Comparison of ENCODE assay signal across 8 cellular contexts in genomic region chr11:59669611-59670009, GRCh38. TPM values are rescaled to one million over a fixed set of nuclear protein-coding genes. Genes with fewer than 3 reads are reported as not detected.
DNase-seq lines count a peak whose midpoint lies in the region; ATAC-seq and TF ChIP-seq lines count a peak whose summit lies in the region.

No MANE protein-coding gene starts in this region.

- H3K4me3 Mint-ChIP-seq in CD8-positive, alpha-beta memory T cell, result peak overlapping the region; percentile 96 to 99 (median 98)

- ATAC-seq in HG02610 (IDR thresholded peaks at IDR 0.05; ENCODE audit: unreplicated experiment), result peak; percentile 6
- ATAC-seq in activated naive CD4-positive, alpha-beta T cell treated with anti-CD3 and anti-CD28 coated beads, Interleukin-2, amount 50 U/mL, for 72 hours, result no peak
- ATAC-seq in heart left ventricle, result peak; percentile 7 to 51 (median 38)

- 8 to 10% (median 10%) methylated on average over 19 to 22 of the region's 22 CpGs for WGBS in heart left ventricle, 4 donors

- peak in 2 of 12 donors; percentile 7 to 11 for TF ChIP-seq CTCF in heart left ventricle (IDR thresholded peaks at IDR 0.05)

- POLR2A ChIA-PET in CD8-positive, alpha-beta memory T cell (lab: Charles Lee), result interaction anchor here (0.6 to 2.7 kb wide), 9 partner anchors 53 to 498 kb away, joined by 3 to 59 read pairs (median 7); partner anchors contain the start of genes OSBP and STX3

- H3K4me3 ChIP-seq in CD8-positive, alpha-beta memory T cell (ENCODE audit: low read length), result peak overlapping the region; percentile 72
- H3K4me3 ChIP-seq in heart left ventricle, result peak overlapping the region; percentile 40 to 99 (median 90)

- peak overlapping the region; percentile 97 for H3K27ac ChIP-seq in CD8-positive, alpha-beta memory T cell (ENCODE audit: low read depth, low read length)
- peak overlapping the region; percentile 82 to 99 (median 94) for H3K27ac ChIP-seq in heart left ventricle

- H3K36me3 ChIP-seq in CD8-positive, alpha-beta memory T cell (ENCODE audit: insufficient read depth, low read length), result peaks cover 12% of the 10 kb centered on the region
- H3K36me3 ChIP-seq in heart left ventricle, result peaks cover 0 to 25% (median 22%) of the 10 kb centered on the region in 9 donors

- H3K9me3 Mint-ChIP-seq in CD8-positive, alpha-beta memory T cell, result no peaks in the 10 kb centered on the region
- no peaks in the 10 kb centered on the region for H3K9me3 Mint-ChIP-seq in activated naive CD4-positive, alpha-beta T cell treated with anti-CD3 and anti-CD28 coated beads, Interleukin-2, amount 50 U/mL, for 72 hours

- no peaks in the 10 kb centered on the region for H3K9me3 ChIP-seq in CD8-positive, alpha-beta memory T cell (ENCODE audit: low read length)
- H3K9me3 ChIP-seq in heart left ventricle, result no peaks in the 10 kb centered on the region

- CTCF ChIA-PET in CD8-positive, alpha-beta memory T cell (lab: Charles Lee), result interaction anchor here (0.7 to 2.3 kb wide), 13 partner anchors 10 to 120 kb away, joined by 3 to 14 read pairs (median 4); partner anchors contain the start of genes OSBP and STX3

- no peak for DNase-seq in CD8-positive, alpha-beta memory T cell
- DNase-seq in activated naive CD4-positive, alpha-beta T cell treated with anti-CD3 and anti-CD28 coated beads, Interleukin-2, amount 50 U/mL, for 72 hours (ENCODE audit: low spot score in 2 of 2), result no peak
- peak; percentile 35 to 67 (median 38) for DNase-seq in heart left ventricle
- peak; percentile 57 for DNase-seq in pons (ENCODE audit: low spot score)
- DNase-seq in OCI-M2 (lab: John Stamatoyannopoulos, UW; ENCODE audit: unreplicated experiment), result no peak
- no peak for DNase-seq in NCI-H1436 (lab: John Stamatoyannopoulos, UW)
- DNase-seq in NAMALWA (ENCODE audit: low spot score), result no peak

- intact Hi-C loops in heart left ventricle (cut with DNase I), result loop anchor here in 7 of 10 donors (2.0 to 10.0 kb wide), 14 partner anchors 52 to 525 kb away; partner anchors contain the start of genes OSBP (in 4 of the 7), FAM111A (in 1 of the 7) and STX3 (in 1 of the 7)

- peaks cover 23% of the 10 kb centered on the region for H3K4me1 ChIP-seq in CD8-positive, alpha-beta memory T cell (ENCODE audit: insufficient read depth, low read length)
- H3K4me1 ChIP-seq in heart left ventricle, result peaks cover 6 to 36% (median 20%) of the 10 kb centered on the region in 12 donors

- H3K36me3 Mint-ChIP-seq in CD8-positive, alpha-beta memory T cell, result peaks cover 5 to 40% (median 7%) of the 10 kb centered on the region in 3 donors
- H3K36me3 Mint-ChIP-seq in activated naive CD4-positive, alpha-beta T cell treated with anti-CD3 and anti-CD28 coated beads, Interleukin-2, amount 50 U/mL, for 72 hours, result peaks cover 22 to 38% of the 10 kb centered on the region in 2 donors

- no peaks in the 10 kb centered on the region for H3K27me3 ChIP-seq in CD8-positive, alpha-beta memory T cell (ENCODE audit: insufficient read depth, low read length, poor library complexity, severe bottlenecking)
- no peaks in the 10 kb centered on the region for H3K27me3 ChIP-seq in heart left ventricle

- H3K4me1 Mint-ChIP-seq in CD8-positive, alpha-beta memory T cell, result peaks cover 31 to 48% (median 43%) of the 10 kb centered on the region in 3 donors

- no peak for TF ChIP-seq POLR2A in heart left ventricle (IDR thresholded peaks at IDR 0.05)

- H3K27me3 Mint-ChIP-seq in CD8-positive, alpha-beta memory T cell, result no peaks in the 10 kb centered on the region

- H3K27ac Mint-ChIP-seq in CD8-positive, alpha-beta memory T cell, result peak overlapping the region; percentile 99 to 100 (median 100)
- H3K27ac Mint-ChIP-seq in activated naive CD4-positive, alpha-beta T cell treated with anti-CD3 and anti-CD28 coated beads, Interleukin-2, amount 50 U/mL, for 72 hours, result peak overlapping the region; percentile 94 to 98

RNA-seq across cellular contexts. Expression of gene PATL1, which starts 0.8 kb away (rescaled TPM):
- total RNA-seq in CD8-positive, alpha-beta memory T cell, result 10 to 100 TPM; 61.3 to 65.8 TPM
- 7.5 TPM for polyA plus RNA-seq in CD8-positive, alpha-beta memory T cell
- 10 to 100 TPM; 72.3 to 88.0 TPM for total RNA-seq in activated naive CD4-positive, alpha-beta T cell treated with anti-CD3 and anti-CD28 coated beads, Interleukin-2, amount 50 U/mL, for 72 hours
- 10 to 100 TPM; 14.4 to 33.3 (median 24.8) TPM for total RNA-seq in heart left ventricle
- polyA plus RNA-seq in heart left ventricle, result 10 to 100 TPM in 1 of 2 donors, 1 to 10 TPM in 1; 9.3 to 23.9 TPM

RNA-seq across cellular contexts. Expression of gene OR10V1, which starts 44.0 kb away (rescaled TPM):
- total RNA-seq in CD8-positive, alpha-beta memory T cell, result not detected
- polyA plus RNA-seq in CD8-positive, alpha-beta memory T cell, result not detected
- not detected for total RNA-seq in activated naive CD4-positive, alpha-beta T cell treated with anti-CD3 and anti-CD28 coated beads, Interleukin-2, amount 50 U/mL, for 72 hours
- total RNA-seq in heart left ventricle, result not detected
- polyA plus RNA-seq in heart left ventricle, result not detected

RNA-seq across cellular contexts. Expression of gene OSBP, which starts 54.0 kb away (rescaled TPM):
- total RNA-seq in CD8-positive, alpha-beta memory T cell, result 10 to 100 TPM; 37.8 to 38.4 TPM
- 32.3 TPM for polyA plus RNA-seq in CD8-positive, alpha-beta memory T cell
- total RNA-seq in activated naive CD4-positive, alpha-beta T cell treated with anti-CD3 and anti-CD28 coated beads, Interleukin-2, amount 50 U/mL, for 72 hours, result 10 to 100 TPM; 40.1 to 50.9 TPM
- 10 to 100 TPM; 23.4 to 48.3 (median 33.1) TPM for total RNA-seq in heart left ventricle
- 10 to 100 TPM; 12.0 to 22.2 TPM for polyA plus RNA-seq in heart left ventricle

Comparison
In these comparisons a context has a peak if more than half of its experiments do, and no peak if none do; other contexts are left out.
1. DNase-seq: peak in heart left ventricle (5 of 5) and pons (single experiment); none in CD8-positive, alpha-beta memory T cell (0 of 5), activated naive CD4-positive, alpha-beta T cell treated with anti-CD3 and anti-CD28 coated beads, Interleukin-2, amount 50 U/mL, for 72 hours (0 of 2), OCI-M2 (single experiment), NCI-H1436 (single experiment) and NAMALWA (single experiment).
2. ATAC-seq: peak in HG02610 (single experiment) and heart left ventricle (4 of 4); none in activated naive CD4-positive, alpha-beta T cell treated with anti-CD3 and anti-CD28 coated beads, Interleukin-2, amount 50 U/mL, for 72 hours (0 of 2).